Comparison of ENCODE assay signal across 15 cellular contexts in genomic region chr12:44159211-44159610, GRCh38.
"Had no signal": no experiment of that assay in that cellular context is flagged by ENCODE, and none has a peak within 500 bp of the region (broad histone marks: within the 10 kb centered on the region; RNA-seq: fewer than 3 reads in every experiment).

No MANE protein-coding gene starts in this region.

- H3K36me3 ChIP-seq: heart left ventricle, left lung, neutrophil, right atrium auricular region had no signal

- DNase-seq: effector memory CD4-positive, alpha-beta T cell; heart left ventricle; hippocampal formation; kidney glomerular epithelial cell; left lung; mesendoderm; naive B cell; psoas muscle; small intestine; stimulated activated CD4-positive, alpha-beta T cell treated with anti-CD3 and anti-CD28 coated beads, Interleukin-12 subunit alpha, Interleukin-12 subunit beta, amount 100 ng/mL, for 4 hours; stimulated activated naive CD4-positive, alpha-beta T cell treated with Interleukin-2 at 50 U/mL for 16 hours; trophoblast cell had no signal

- H3K27me3 ChIP-seq: heart left ventricle, left lung, neutrophil, right atrium auricular region had no signal

- H3K27ac ChIP-seq: heart left ventricle, left lung, neutrophil, psoas muscle, right atrium auricular region had no signal

- H3K9me3 ChIP-seq: heart left ventricle, left lung, neutrophil, psoas muscle, right atrium auricular region had no signal

- H3K4me3 ChIP-seq: heart left ventricle, left lung, psoas muscle, right atrium auricular region had no signal

- ATAC-seq: esophagus mucosa, heart left ventricle, left lung, psoas muscle had no signal
